In the genomic region with DNA sequence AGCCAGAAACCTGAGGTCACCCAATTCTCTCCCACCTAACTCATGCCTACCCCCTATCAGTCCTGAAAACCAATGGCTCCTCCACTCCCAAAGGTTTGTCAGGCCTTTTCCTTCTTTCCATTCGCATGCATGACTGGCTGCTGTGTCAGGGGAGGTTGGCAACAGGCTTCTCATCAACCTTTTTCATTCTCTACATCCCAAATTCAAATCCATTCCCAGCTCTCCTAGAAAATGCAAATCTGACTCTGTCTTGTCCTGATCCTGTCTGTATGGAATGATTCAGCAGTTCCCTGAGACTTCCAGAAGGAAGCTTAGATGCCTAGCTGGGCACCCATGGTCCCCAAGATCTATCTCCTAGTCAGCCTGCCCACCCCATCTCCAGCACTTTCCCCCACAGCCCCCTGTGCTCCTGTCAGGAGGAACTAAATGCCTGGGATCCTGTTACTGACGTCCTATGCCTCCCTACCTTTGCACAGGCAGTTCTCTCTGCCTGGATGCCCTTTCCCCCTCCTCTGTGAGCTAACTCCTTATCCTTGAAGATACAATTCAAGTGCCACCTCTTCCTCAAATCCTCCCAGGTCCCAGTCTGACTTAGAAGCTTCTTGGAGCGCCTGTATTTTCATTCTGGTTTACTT, we compare ENCODE assay signal across 15 cellular contexts. TPM values are rescaled to one million over a fixed set of nuclear protein-coding genes. Genes with fewer than 3 reads are reported as not detected.
A peak's percentile ranks its signal among the peaks of the same experiment; 100 is the strongest.
DNase-seq lines count a peak whose midpoint lies in the region; ATAC-seq, FAIRE-seq and TF ChIP-seq lines count a peak whose summit lies in the region.
"Had no signal": no experiment of that assay in that cellular context is flagged by ENCODE, and none has a peak within 500 bp of the region (broad histone marks: within the 10 kb centered on the region; RNA-seq: fewer than 3 reads in every experiment).

No MANE protein-coding gene starts in this region.

- H3K27me3 ChIP-seq in hepatocyte: no peaks in the 10 kb centered on the region
- H3K27me3 ChIP-seq: testis had no signal

- H3K4me3 Mint-ChIP-seq in T-helper 17 cell: peak overlapping the region; percentile 21
- peak overlapping the region; percentile 68 for H3K4me3 Mint-ChIP-seq in progenitor cell of endocrine pancreas (ENCODE audit: low read depth)
- H3K4me3 Mint-ChIP-seq: activated CD4-positive, alpha-beta T cell treated with anti-CD3 and anti-CD28 coated beads, Interleukin-2, amount 10 ng/mL, durations not matched to agents 24 days and 14 days; activated T-cell treated with anti-CD3 and anti-CD28 coated beads, Interleukin-2, amount 50 U/mL, for 4 hours had no signal

- H3K9me3 ChIP-seq in A549 (no peaks in the 10 kb centered on the region), T-helper 17 cell (ENCODE audit: control insufficient read depth, low read length, poor library complexity, severe bottlenecking) (no peaks in the 10 kb centered on the region), hepatocyte (ENCODE audit: low read depth) (no peaks in the 10 kb centered on the region)
- H3K9me3 ChIP-seq: testis had no signal

- no peak for TF ChIP-seq EP300 in A549 (IDR thresholded peaks at IDR 0.05)

- no peaks in the 10 kb centered on the region for H3K79me2 ChIP-seq in hepatocyte

- WGBS in A549 (ENCODE audit: missing lambda C conversion rate): 65% methylated on average over 3 of the region's 3 CpGs
- WGBS in hepatocyte (ENCODE audit: low lambda C conversion rate, missing lambda C conversion rate): 76% methylated on average over 3 of the region's 3 CpGs

- POLR2A ChIA-PET in A549 (lab: Yijun Ruan, JAX): interaction anchor here (1.1 to 1.8 kb wide), 2 partner anchors 14 to 39 kb away, joined by 3 to 9 read pairs; no protein-coding TSS in a partner anchor

- H3K27me3 Mint-ChIP-seq in T-helper 17 cell: peaks cover 19% of the 10 kb centered on the region
- peaks cover 25% of the 10 kb centered on the region for H3K27me3 Mint-ChIP-seq in progenitor cell of endocrine pancreas

- DNase-seq in A549 (ENCODE audit: low read depth in 1 of 2, low spot score in 1 of 2): no peak
- no peak for DNase-seq in T-helper 17 cell
- DNase-seq in hepatocyte (ENCODE audit: low spot score): no peak
- no peak for DNase-seq in progenitor cell of endocrine pancreas (ENCODE audit: low spot score, unreplicated experiment)
- DNase-seq in KBM-7: no peak
- DNase-seq in HuH-7.5 (ENCODE audit: low spot score): no peak
- no peak for DNase-seq in KG1 (lab: John Stamatoyannopoulos, UW)
- DNase-seq: activated CD4-positive, alpha-beta T cell treated with anti-CD3 and anti-CD28 coated beads, Interleukin-2, amount 10 ng/mL, durations not matched to agents 24 days and 14 days; activated T-cell treated with anti-CD3 and anti-CD28 coated beads, Interleukin-2, amount 50 U/mL, for 4 hours; Calu3; PC-9; stimulated activated CD4-positive, alpha-beta T cell treated with anti-CD3 and anti-CD28 coated beads, Interleukin-12 subunit alpha, Interleukin-12 subunit beta, amount 100 ng/mL, for 4 hours; testis had no signal

- no peak for ATAC-seq in A549
- no peak for ATAC-seq in T-helper 17 cell
- ATAC-seq in HG02885 (IDR thresholded peaks at IDR 0.05; ENCODE audit: poor library complexity, unreplicated experiment): no peak
- ATAC-seq: activated T-cell treated with anti-CD3 and anti-CD28 coated beads, Interleukin-2, amount 50 U/mL, for 4 hours had no signal

- H3K36me3 ChIP-seq in hepatocyte (replicated peaks; ENCODE audit: insufficient read depth, low read depth): no peaks in the 10 kb centered on the region

- H3K27ac ChIP-seq in A549 (peak overlapping the region; percentile 12 to 68; a peak in 5 of 6 replicates), hepatocyte (peak overlapping the region; percentile 73)
- H3K27ac ChIP-seq: PC-9 had no signal

- no peak for TF ChIP-seq POLR2A in A549 (IDR thresholded peaks at IDR 0.05; ENCODE audit: low read length)

- H3K4me3 ChIP-seq in A549: no peak overlapping the region
- no peak overlapping the region for H3K4me3 ChIP-seq in hepatocyte
- H3K4me3 ChIP-seq: PC-9 had no signal

- H3K9me2 ChIP-seq in hepatocyte (replicated peaks; ENCODE audit: insufficient read depth): no peaks in the 10 kb centered on the region

- no peak for FAIRE-seq in A549 (lab: Jason Lieb, UNC)
- FAIRE-seq: kidney had no signal

- H3K4me1 Mint-ChIP-seq in T-helper 17 cell: peaks cover 26% of the 10 kb centered on the region
- peaks cover 17% of the 10 kb centered on the region for H3K4me1 Mint-ChIP-seq in progenitor cell of endocrine pancreas (ENCODE audit: low read depth)

- peak overlapping the region; percentile 13; the same call in 1 of the 3 replicates for H3K4me2 ChIP-seq in A549
- H3K4me2 ChIP-seq in hepatocyte: peak overlapping the region; percentile 72
- H3K4me2 ChIP-seq: PC-9 had no signal

- no peak overlapping the region for H3K27ac Mint-ChIP-seq in T-helper 17 cell
- no peak overlapping the region for H3K27ac Mint-ChIP-seq in progenitor cell of endocrine pancreas
- H3K27ac Mint-ChIP-seq: activated CD4-positive, alpha-beta T cell treated with anti-CD3 and anti-CD28 coated beads, Interleukin-2, amount 10 ng/mL, durations not matched to agents 24 days and 14 days had no signal

- no peaks in the 10 kb centered on the region for H4K20me1 ChIP-seq in hepatocyte (ENCODE audit: insufficient read depth, poor library complexity, severe bottlenecking)

- in situ Hi-C loops in KBM-7 (cut with MboI; ENCODE audit: low pct_unique_long_range_greater_than_20kb, low sequenced_read_pairs): no loop called here

- no peaks in the 10 kb centered on the region for H3K36me3 Mint-ChIP-seq in T-helper 17 cell (ENCODE audit: low read depth)
- H3K36me3 Mint-ChIP-seq in progenitor cell of endocrine pancreas (ENCODE audit: insufficient read depth): no peaks in the 10 kb centered on the region

- TF ChIP-seq CTCF in A549 (IDR thresholded peaks at IDR 0.05) (no peak), hepatocyte (IDR thresholded peaks at IDR 0.05; ENCODE audit: poor library complexity) (no peak), progenitor cell of endocrine pancreas (IDR thresholded peaks at IDR 0.05; ENCODE audit: unreplicated experiment) (no peak)

- H2AFZ ChIP-seq in hepatocyte: no peak overlapping the region
- H2AFZ ChIP-seq: PC-9 had no signal

- CTCF ChIA-PET in A549 (lab: Yijun Ruan, JAX): interaction anchor here (0.6 to 12.2 kb wide), 6 partner anchors 14 to 342 kb away, joined by 3 to 122 read pairs (median 4); a partner anchor contains a TSS

- H3K4me1 ChIP-seq in A549 (peaks cover 11% of the 10 kb centered on the region; the same call in 1 of the 3 replicates), hepatocyte (ENCODE audit: insufficient read depth) (peaks cover 19% of the 10 kb centered on the region)

- TF ChIP-seq RAD21 in A549 (conservative IDR thresholded peaks at IDR 0.05 in 1 of 2, IDR thresholded peaks at IDR 0.05 in 1 of 2): no peak

- H3K9me3 Mint-ChIP-seq in progenitor cell of endocrine pancreas (ENCODE audit: low read depth): no peaks in the 10 kb centered on the region
- H3K9me3 Mint-ChIP-seq: activated CD4-positive, alpha-beta T cell treated with anti-CD3 and anti-CD28 coated beads, Interleukin-2, amount 10 ng/mL, durations not matched to agents 24 days and 14 days; activated T-cell treated with anti-CD3 and anti-CD28 coated beads, Interleukin-2, amount 50 U/mL, for 4 hours had no signal

TF ChIP-seq in A549, 52 proteins besides CTCF, POLR2A, EP300 and RAD21:
- TF ChIP-seq MAFK (IDR thresholded peaks at IDR 0.05; ENCODE audit: partially characterized antibody): peak; percentile 4
- no peak for TF ChIP-seq CBX8 (IDR thresholded peaks at IDR 0.05)
TF ChIP-seq in A549: peak in this region for 1.

RNA-seq across cellular contexts. Expression of a gene that starts 5.1 kb away (rescaled TPM):
- polyA plus RNA-seq in A549 (2011; rRNA removed) (87.7 and 114 TPM in 2 replicates), A549 (2017; fragmentation: RNase III; extraction: RNeasy Plus Mini Kit Qiagen cat#74134 plus additional on column Dnase treatment) (26.1 to 34.5 TPM (median 31.3 TPM) in 3 replicates), hepatocyte (59.3 and 75.9 TPM in 2 replicates)
- polyA plus RNA-seq in A549 (2012; cell fraction: cytosol; rRNA removed): 61.9 and 67.6 TPM in 2 replicates
- 45.2 and 53.4 TPM in 2 replicates for polyA plus RNA-seq in A549 (2012; cell fraction: nucleus; rRNA removed)
- polyA minus RNA-seq in A549 (2011; rRNA and poly(A)+ RNA removed): 127 and 135 TPM in 2 replicates
- total RNA-seq in T-helper 17 cell (100 to 1,000 TPM; 114 to 132 TPM), hepatocyte (96.8 and 107 TPM in 2 replicates), progenitor cell of endocrine pancreas (134 and 145 TPM in 2 replicates)

RNA-seq across cellular contexts. Expression of a gene that starts 33.1 kb away (rescaled TPM):
- 0.99 and 1.1 TPM in 2 replicates for polyA plus RNA-seq in A549 (2011; rRNA removed)
- 0.20 and 0.30 TPM in 2 replicates for polyA plus RNA-seq in A549 (2012; cell fraction: cytosol; rRNA removed)
- polyA plus RNA-seq in A549 (2012; cell fraction: nucleus; rRNA removed): 1.2 and 1.5 TPM in 2 replicates
- polyA plus RNA-seq in A549 (2017; fragmentation: RNase III; extraction: RNeasy Plus Mini Kit Qiagen cat#74134 plus additional on column Dnase treatment): 0.33 to 1.1 TPM (median 0.53 TPM) in 3 replicates
- 0.37 and 0.63 TPM in 2 replicates for polyA minus RNA-seq in A549 (2011; rRNA and poly(A)+ RNA removed)
- 1 to 10 TPM; 1.3 to 1.4 TPM for total RNA-seq in T-helper 17 cell
- total RNA-seq in hepatocyte: 1.0 and 2.4 TPM in 2 replicates
- 0.93 and 1.3 TPM in 2 replicates for polyA plus RNA-seq in hepatocyte
- total RNA-seq in progenitor cell of endocrine pancreas: 3.9 and 4.4 TPM in 2 replicates
